19 cellular contexts compared by ENCODE assay signal in genomic region chr12:39897315-39897714, GRCh38.
DNase-seq lines count a peak whose midpoint lies in the region; ATAC-seq, FAIRE-seq and TF ChIP-seq lines count a peak whose summit lies in the region.
"Had no signal": no experiment of that assay in that cellular context is flagged by ENCODE, and none has a peak within 500 bp of the region (broad histone marks: within the 10 kb centered on the region; RNA-seq: fewer than 3 reads in every experiment).

No MANE protein-coding gene starts in this region.

- H3K9ac ChIP-seq in HepG2 (ENCODE audit: insufficient read depth, low read depth, low read length) (no peak overlapping the region), neural cell (ENCODE audit: low read length) (no peak overlapping the region)
- H3K9ac ChIP-seq: BLaER1 had no signal

- H3K36me3 ChIP-seq in HepG2 (replicated peaks in 1 of 2; ENCODE audit: control insufficient read depth in 1 of 2, insufficient read depth in 2 of 2, low read length in 2 of 2) (no peaks in the 10 kb centered on the region), neural cell (ENCODE audit: insufficient read depth, low read length) (no peaks in the 10 kb centered on the region)
- H3K36me3 ChIP-seq: BLaER1, HAP-1 had no signal

- intact Hi-C loops in HepG2 (cut with micrococcal nuclease; ENCODE audit: unreplicated experiment): no loop called here

- no peaks in the 10 kb centered on the region for H3F3A ChIP-seq in neural cell (ENCODE audit: insufficient read depth, low read length, poor library complexity, severe bottlenecking)

- in situ Hi-C loops in HepG2 (cut with HindIII; ENCODE audit: extremely low pct_ligation_motif_present, low pct_unique_long_range_greater_than_20kb): no loop called here

- no peak for TF ChIP-seq POLR2A in HepG2 (IDR thresholded peaks at IDR 0.05; ENCODE audit: insufficient read depth in 1 of 2, low read depth in 2 of 2, low read length in 2 of 2)

- peak overlapping the region; percentile 20 for H3K27ac ChIP-seq in HepG2 (ENCODE audit: extremely low read length, insufficient read depth, low read length)
- H3K27ac ChIP-seq in neural cell (ENCODE audit: low read length): no peak overlapping the region
- no peak overlapping the region for H3K27ac ChIP-seq in foreskin keratinocyte
- H3K27ac ChIP-seq: 22Rv1, BLaER1, C4-2B had no signal

- ATAC-seq in HepG2 (peak; percentile 57), foreskin keratinocyte (no peak)
- ATAC-seq: CD8-positive, alpha-beta T cell had no signal

- H4K20me1 ChIP-seq in HepG2 (ENCODE audit: insufficient read depth, low read length) (no peaks in the 10 kb centered on the region), neural cell (ENCODE audit: insufficient read depth) (no peaks in the 10 kb centered on the region)
- H4K20me1 ChIP-seq: BLaER1 had no signal

- no TSS peak for BruUV-seq in HepG2 (replicated peaks; lab: Mats Ljungman, UMichigan)

- DNase-seq in DMS 273 (lab: John Stamatoyannopoulos, UW; ENCODE audit: unreplicated experiment): peak; percentile 5
- DNase-seq in DMS 273 treated with DMSO at 0.1 percent for 48 hours (lab: John Stamatoyannopoulos, UW): no peak
- no peak for DNase-seq in HepG2 (ENCODE audit: low spot score)
- no peak for DNase-seq in NCI-H1417 (lab: John Stamatoyannopoulos, UW)
- DNase-seq in activated CD4-positive, alpha-beta T cell treated with anti-CD3 and anti-CD28 coated beads, Interleukin-2, amount 50 U/mL, for 1 hour: no peak
- DNase-seq in foreskin keratinocyte: no peak
- DNase-seq: Caco-2; CD4-positive, CD25-positive, alpha-beta regulatory T cell; CD8-positive, alpha-beta T cell; DMS53; DMS79 treated with DMSO at 0.1 percent for 48 hours; GOT3; HFFc6 had no signal

- no peaks in the 10 kb centered on the region for H3K79me2 ChIP-seq in HepG2 (ENCODE audit: insufficient read depth, low read length)
- no peaks in the 10 kb centered on the region for H3K79me2 ChIP-seq in neural cell (replicated peaks; ENCODE audit: insufficient read depth, low read length)

- POLR2A ChIA-PET in HepG2 (lab: Yijun Ruan, JAX): no interaction called here

- H3K9me3 ChIP-seq in HepG2 (ENCODE audit: low read length) (no peaks in the 10 kb centered on the region), neural cell (ENCODE audit: low read length) (no peaks in the 10 kb centered on the region)
- H3K9me3 ChIP-seq: BLaER1, HAP-1 had no signal

- no peaks in the 10 kb centered on the region for H3K9me2 ChIP-seq in neural cell (ENCODE audit: insufficient read depth, low read length)

- TF ChIP-seq CTCF in HepG2 (CRISPR knock-in tag; IDR thresholded peaks at IDR 0.05): no peak
- no peak for TF ChIP-seq CTCF in neural cell (IDR thresholded peaks at IDR 0.05; ENCODE audit: poor library complexity, severe bottlenecking)
- no peak for TF ChIP-seq CTCF in foreskin keratinocyte (conservative IDR thresholded peaks at IDR 0.05)

- no peak for FAIRE-seq in HepG2 (lab: Jason Lieb, UNC)
- FAIRE-seq: GM12892 had no signal

- no peak overlapping the region for H3K4me3 ChIP-seq in HepG2 (replicated peaks in 1 of 3; ENCODE audit: insufficient read depth in 1 of 3, low read depth in 2 of 3, low read length in 3 of 3)
- no peak overlapping the region for H3K4me3 ChIP-seq in neural cell (ENCODE audit: low read length)
- H3K4me3 ChIP-seq: BLaER1, HAP-1 had no signal

- TF ChIP-seq EP300 in HepG2 (IDR thresholded peaks at IDR 0.05; ENCODE audit: low read depth in 2 of 2, low read length in 2 of 2) (no peak), HepG2 (CRISPR knock-in tag; IDR thresholded peaks at IDR 0.05; ENCODE audit: borderline replicate concordance) (no peak), neural cell (conservative IDR thresholded peaks at IDR 0.05; ENCODE audit: poor library complexity, severe bottlenecking) (peak; percentile 45)

- H3K4me1 ChIP-seq in HepG2 (ENCODE audit: insufficient read depth, low read length): no peaks in the 10 kb centered on the region
- no peaks in the 10 kb centered on the region for H3K4me1 ChIP-seq in foreskin keratinocyte
- H3K4me1 ChIP-seq: Caco-2, HAP-1 had no signal

- TF ChIP-seq RAD21 in HepG2 (CRISPR knock-in tag; IDR thresholded peaks at IDR 0.05) (no peak), neural cell (conservative IDR thresholded peaks at IDR 0.05) (no peak)

- H3K27me3 ChIP-seq in HepG2 (ENCODE audit: control insufficient read depth in 1 of 2, insufficient read depth in 2 of 2, low read length in 2 of 2): no peaks in the 10 kb centered on the region
- no peaks in the 10 kb centered on the region for H3K27me3 ChIP-seq in neural cell (ENCODE audit: insufficient read depth, low read depth, low read length)
- no peaks in the 10 kb centered on the region for H3K27me3 ChIP-seq in foreskin keratinocyte
- H3K27me3 ChIP-seq: BLaER1 had no signal

- H2AFZ ChIP-seq in HepG2 (ENCODE audit: low read length): no peak overlapping the region
- H2AFZ ChIP-seq in neural cell (ENCODE audit: low read depth, low read length): no peak overlapping the region

- CTCF ChIA-PET in HepG2 (lab: Yijun Ruan, JAX; ENCODE audit: low intra/inter-chr PET ratio, low total read pairs): no interaction called here

- H3K4me2 ChIP-seq in HepG2 (ENCODE audit: low read depth, low read length): no peak overlapping the region
- H3K4me2 ChIP-seq in neural cell (ENCODE audit: low read length): no peak overlapping the region
- H3K4me2 ChIP-seq: BLaER1 had no signal

- 6% methylated on average over 1 of the region's 1 CpG for WGBS in HepG2 (ENCODE audit: low lambda C conversion rate)

TF ChIP-seq in HepG2, 621 proteins besides CTCF, POLR2A, EP300 and RAD21:
- TF ChIP-seq ZNF232 (CRISPR knock-in tag; IDR thresholded peaks at IDR 0.05; ENCODE audit: borderline replicate concordance) (no peak), ZNF644 (CRISPR knock-in tag; IDR thresholded peaks at IDR 0.05; ENCODE audit: low read depth) (peak; percentile 25; the same call in 1 of the 2 replicates)

TF ChIP-seq in neural cell, 6 proteins besides CTCF, POLR2A, EP300 and RAD21:
- TF ChIP-seq REST (IDR thresholded peaks at IDR 0.05; ENCODE audit: borderline replicate concordance) (no peak), SMC3 (conservative IDR thresholded peaks at IDR 0.05; ENCODE audit: poor library complexity) (no peak), MXI1 (conservative IDR thresholded peaks at IDR 0.05; ENCODE audit: poor library complexity, severe bottlenecking) (no peak), POLR2AphosphoS5 (IDR thresholded peaks at IDR 0.05) (no peak), TAF1 (IDR thresholded peaks at IDR 0.05; ENCODE audit: low read depth) (no peak), EZH2 (IDR thresholded peaks at IDR 0.05; ENCODE audit: borderline replicate concordance, insufficient read depth, low read length, poor library complexity, severe bottlenecking) (no peak)
